ENCODE assay signal across 8 cellular contexts in the genomic region with DNA sequence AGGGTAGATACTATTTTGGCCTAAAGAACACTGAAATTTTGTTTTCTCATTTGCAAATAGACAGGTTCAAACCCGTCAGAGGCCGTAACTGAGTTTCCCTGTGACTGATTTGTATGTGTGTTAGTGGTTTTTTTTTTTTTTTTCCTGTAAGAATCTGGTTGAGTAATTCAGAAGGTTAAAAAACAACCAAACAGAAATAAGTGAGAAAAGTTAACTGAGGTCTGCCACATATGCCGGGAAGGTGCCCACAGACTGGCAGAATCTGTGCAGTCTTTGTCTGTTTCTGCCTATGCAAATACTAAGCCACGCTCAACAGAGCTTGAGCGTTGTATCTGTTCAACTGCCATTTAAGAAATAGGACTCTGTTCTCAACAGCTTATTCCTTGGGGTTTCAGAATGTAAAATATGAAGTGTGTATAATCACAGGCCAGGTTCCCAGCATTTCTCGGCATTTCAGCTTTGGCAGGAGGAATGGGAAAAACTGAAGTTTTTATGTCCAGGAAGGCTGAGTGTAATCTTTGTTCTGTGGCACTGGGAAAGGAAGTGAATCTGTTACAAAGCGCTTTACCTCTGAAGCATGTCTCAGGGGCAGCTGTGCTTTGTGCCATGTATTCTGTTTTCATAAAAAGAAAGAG.
A peak's percentile ranks its signal among the peaks of the same experiment; 100 is the strongest.
DNase-seq lines count a peak whose midpoint lies in the region; ATAC-seq and TF ChIP-seq lines count a peak whose summit lies in the region.

No MANE protein-coding gene starts in this region.

- DNase-seq in activated gamma-delta T cell treated with Interleukin-2 at 50 U/mL for 16 hours (peak; percentile 51), activated gamma-delta T cell (lab: John Stamatoyannopoulos, UW) (no peak), foreskin keratinocyte (peak; percentile 71 to 82), NCI-H2107 treated with DMSO at 0.1 percent for 48 hours (lab: John Stamatoyannopoulos, UW; ENCODE audit: unreplicated experiment) (no peak), DMS 273 treated with DMSO at 0.1 percent for 48 hours (lab: John Stamatoyannopoulos, UW) (no peak)
- peak; percentile 35 to 37 for DNase-seq in activated CD8-positive, alpha-beta memory T cell treated with anti-CD3 and anti-CD28 coated beads for 4 hours (ENCODE audit: low read depth in 2 of 2)
- peak; percentile 28 to 75 (median 56) for DNase-seq in stimulated activated naive CD4-positive, alpha-beta T cell (lab: John Stamatoyannopoulos, UW)

- peaks cover 14% of the 10 kb centered on the region for H3K4me1 ChIP-seq in foreskin keratinocyte

- ATAC-seq in HG03342 (IDR thresholded peaks at IDR 0.05; ENCODE audit: unreplicated experiment) (peak; percentile 76), foreskin keratinocyte (peak; percentile 81)

- no peaks in the 10 kb centered on the region for H3K27me3 ChIP-seq in foreskin keratinocyte

- no peak for TF ChIP-seq CTCF in foreskin keratinocyte (conservative IDR thresholded peaks at IDR 0.05)

- H3K27ac ChIP-seq in foreskin keratinocyte: peak overlapping the region; percentile 85

Comparison
In these comparisons a context has a peak if more than half of its experiments do, and no peak if none do; other contexts are left out.
1. DNase-seq: peak in activated gamma-delta T cell treated with Interleukin-2 at 50 U/mL for 16 hours (single experiment), activated CD8-positive, alpha-beta memory T cell treated with anti-CD3 and anti-CD28 coated beads for 4 hours (2 of 2), foreskin keratinocyte (2 of 2) and stimulated activated naive CD4-positive, alpha-beta T cell (6 of 6); none in activated gamma-delta T cell (single experiment), NCI-H2107 treated with DMSO at 0.1 percent for 48 hours (single experiment) and DMS 273 treated with DMSO at 0.1 percent for 48 hours (single experiment).